In genomic region chr1:11478571-11479374, GRCh38 we compare ENCODE assay signal across 1 cellular context.
TF ChIP-seq lines count a peak whose summit lies in the region.

DISP3 (plus strand) TSS chr1:11479155; CDS start chr1:11500993, 21,838 bp downstream.

TF ChIP-seq in HEK293, 187 proteins besides CTCF, POLR2A, EP300 and RAD21 (continued from another document and continues in another):
- TF ChIP-seq REST (tag by site-specific recombination; IDR thresholded peaks at IDR 0.05) (peak; percentile 56; the same call in 1 of the 2 replicates), ZBTB11 (tag by site-specific recombination; conservative IDR thresholded peaks at IDR 0.05; ENCODE audit: low read depth) (peak; percentile 68; the same call in 1 of the 2 replicates), ZFHX2 (tag by site-specific recombination; conservative IDR thresholded peaks at IDR 0.05) (peak; percentile 31), ZNF426 (tag by site-specific recombination; IDR thresholded peaks at IDR 0.05) (no peak), ZNF571 (tag by site-specific recombination; IDR thresholded peaks at IDR 0.05) (no peak), YY1 (tag by site-specific recombination; IDR thresholded peaks at IDR 0.05) (peak; percentile 41; the same call in 1 of the 2 replicates), FEZF1 (tag by site-specific recombination; IDR thresholded peaks at IDR 0.05) (peak; percentile 15; the same call in 1 of the 2 replicates), ZNF18 (tag by site-specific recombination; IDR thresholded peaks at IDR 0.05) (no peak), ZXDB (tag by site-specific recombination; IDR thresholded peaks at IDR 0.05) (0 out of 2 replicates have a peak, but pooled peaks have one; percentile 28), ZNF174 (tag by site-specific recombination; IDR thresholded peaks at IDR 0.05) (peak; percentile 96), ZNF76 (tag by site-specific recombination; IDR thresholded peaks at IDR 0.05; ENCODE audit: borderline replicate concordance, low read depth) (peak; percentile 64; the same call in 1 of the 2 replicates), ZNF768 (tag by site-specific recombination; IDR thresholded peaks at IDR 0.05) (no peak), ZNF549 (tag by site-specific recombination; IDR thresholded peaks at IDR 0.05) (no peak), GLI4 (tag by site-specific recombination; IDR thresholded peaks at IDR 0.05) (no peak), ZNF423 (tag by site-specific recombination; IDR thresholded peaks at IDR 0.05) (no peak), ZSCAN18 (tag by site-specific recombination; IDR thresholded peaks at IDR 0.05) (0 out of 2 replicates have a peak, but pooled peaks have one; percentile 30), KLF10 (tag by site-specific recombination; IDR thresholded peaks at IDR 0.05) (peak; percentile 71; the same call in 1 of the 2 replicates), OVOL3 (tag by site-specific recombination; IDR thresholded peaks at IDR 0.05) (no peak), OSR2 (tag by site-specific recombination; IDR thresholded peaks at IDR 0.05) (no peak), SP7 (tag by site-specific recombination; IDR thresholded peaks at IDR 0.05) (peak; percentile 78), ZNF394 (tag by site-specific recombination; IDR thresholded peaks at IDR 0.05; ENCODE audit: borderline replicate concordance) (peak; percentile 24; the same call in 1 of the 2 replicates), ZNF785 (tag by site-specific recombination; IDR thresholded peaks at IDR 0.05) (peak; percentile 45; the same call in 1 of the 2 replicates), ZNF701 (tag by site-specific recombination; IDR thresholded peaks at IDR 0.05) (no peak), HOXD13 (CRISPR knock-in tag; IDR thresholded peaks at IDR 0.05; ENCODE audit: borderline replicate concordance) (no peak), ZNF600 (tag by site-specific recombination; IDR thresholded peaks at IDR 0.05) (peak; percentile 50; the same call in 1 of the 2 replicates), ZNF747 (tag by site-specific recombination; IDR thresholded peaks at IDR 0.05) (no peak), HIC1 (tag by site-specific recombination; IDR thresholded peaks at IDR 0.05) (no peak), KLF17 (tag by site-specific recombination; IDR thresholded peaks at IDR 0.05) (peak; percentile 56; the same call in 1 of the 2 replicates), ZNF629 (tag by site-specific recombination; IDR thresholded peaks at IDR 0.05) (peak; percentile 43), ZNF560 (tag by site-specific recombination; IDR thresholded peaks at IDR 0.05; ENCODE audit: borderline replicate concordance) (no peak), ZNF335 (tag by site-specific recombination; conservative IDR thresholded peaks at IDR 0.05) (0 out of 2 replicates have a peak, but pooled peaks have one; percentile 15), ZFP69B (tag by site-specific recombination; IDR thresholded peaks at IDR 0.05) (peak; percentile 24; the same call in 1 of the 2 replicates), ZNF155 (tag by site-specific recombination; IDR thresholded peaks at IDR 0.05) (no peak), ZNF488 (tag by site-specific recombination; IDR thresholded peaks at IDR 0.05) (no peak), ZNF341 (tag by site-specific recombination; IDR thresholded peaks at IDR 0.05; ENCODE audit: low read depth) (peak; percentile 45; the same call in 1 of the 2 replicates), ZNF302 (tag by site-specific recombination; IDR thresholded peaks at IDR 0.05; ENCODE audit: low read depth) (no peak), ZBTB48 (tag by site-specific recombination; IDR thresholded peaks at IDR 0.05) (peak; percentile 20; the same call in 1 of the 2 replicates), ZSCAN4 (tag by site-specific recombination; IDR thresholded peaks at IDR 0.05) (peak; percentile 9; the same call in 1 of the 2 replicates), ZNF449 (tag by site-specific recombination; IDR thresholded peaks at IDR 0.05) (no peak; the same call in 1 of the 2 replicates), HOXA7 (CRISPR knock-in tag; IDR thresholded peaks at IDR 0.05; ENCODE audit: borderline replicate concordance) (no peak)
